ENCODE assay signal across 23 cellular contexts in genomic region chr4:137651128-137651527, GRCh38.
DNase-seq lines count a peak whose midpoint lies in the region; ATAC-seq and TF ChIP-seq lines count a peak whose summit lies in the region.
"Had no signal": no experiment of that assay in that cellular context is flagged by ENCODE, and none has a peak within 500 bp of the region (broad histone marks: within the 10 kb centered on the region; RNA-seq: fewer than 3 reads in every experiment).

No MANE protein-coding gene starts in this region.

- H3K4me2 ChIP-seq in PC-9: no peak overlapping the region

- no peaks in the 10 kb centered on the region for H3K79me2 ChIP-seq in PC-9 (ENCODE audit: low read depth)

- H3F3A ChIP-seq in PC-9 (ENCODE audit: insufficient read depth, low read depth): no peaks in the 10 kb centered on the region

- no TSS peak for BruUV-seq in PC-9 (replicated peaks; lab: Mats Ljungman, UMichigan)

- CTCF ChIA-PET in PC-9 (lab: Charles Lee): no interaction called here

- no peak overlapping the region for H3K27ac ChIP-seq in PC-9
- H3K27ac ChIP-seq: C4-2B, cardiac muscle cell, HL-60, skin epidermis had no signal

- TF ChIP-seq CTCF in fibroblast of pulmonary artery (IDR thresholded peaks at IDR 0.05; ENCODE audit: low read length, missing control alignments) (no peak), PC-9 (conservative IDR thresholded peaks at IDR 0.05) (no peak)

- POLR2A ChIA-PET in PC-9 (lab: Charles Lee; ENCODE audit: unreplicated experiment): no interaction called here

- no peak for ATAC-seq in HG03342 (IDR thresholded peaks at IDR 0.05; ENCODE audit: unreplicated experiment)
- ATAC-seq: activated CD8-positive, alpha-beta T cell treated with anti-CD3 and anti-CD28 coated beads, Interleukin-2, amount 10 ng/mL, durations not matched to agents 7 days and 5 days; esophagus mucosa; K562; Right ventricle myocardium inferior; T-cell had no signal

- H3K9me2 ChIP-seq in PC-9 (ENCODE audit: insufficient read depth): no peaks in the 10 kb centered on the region

- intact Hi-C loops in cardiac septum (cut with DNase I): no loop called here
- intact Hi-C loops in PC-9 (cut with micrococcal nuclease; ENCODE audit: unreplicated experiment): no loop called here

- no peaks in the 10 kb centered on the region for H3K36me3 ChIP-seq in PC-9 (ENCODE audit: low read depth)
- H3K36me3 ChIP-seq: cardiac muscle cell had no signal

- DNase-seq in HS-27A (ENCODE audit: low read depth) (peak; percentile 42), SW480 (ENCODE audit: low spot score) (peak; percentile 6), fibroblast of pulmonary artery (ENCODE audit: low read depth) (peak; percentile 31), cardiac septum (ENCODE audit: low spot score) (no peak), NCI-H1694 (lab: John Stamatoyannopoulos, UW) (no peak), PC-9 (no peak)
- DNase-seq: activated B cell treated with CpG ODN at 0.5 μM for 24 hours; activated CD8-positive, alpha-beta T cell treated with anti-CD3 and anti-CD28 coated beads, Interleukin-2, amount 10 ng/mL, durations not matched to agents 7 days and 5 days; activated naive CD8-positive, alpha-beta T cell treated with anti-CD3 and anti-CD28 coated beads for 36 hours; DMS153; NCI-H1092 treated with DMSO at 0.1 percent for 48 hours; NCI-H510A treated with DMSO at 0.1 percent for 48 hours; nephron progenitor cell; stimulated activated CD4-positive, alpha-beta T cell treated with anti-CD3 and anti-CD28 coated beads, Interleukin-4, amount 100 ng/mL, for 1 hour; T-cell had no signal

- no peaks in the 10 kb centered on the region for H3K9me3 ChIP-seq in PC-9 (ENCODE audit: insufficient read depth, low read depth)

- H2AFZ ChIP-seq in PC-9: no peak overlapping the region

- no peaks in the 10 kb centered on the region for H4K20me1 ChIP-seq in PC-9 (ENCODE audit: insufficient read depth)

- H3K4me3 ChIP-seq in fibroblast of pulmonary artery (replicated peaks; ENCODE audit: low read depth, low read length) (no peak overlapping the region), PC-9 (no peak overlapping the region)
- H3K4me3 ChIP-seq: cardiac muscle cell, K562, skin epidermis had no signal

- no peaks in the 10 kb centered on the region for H3K4me1 ChIP-seq in PC-9 (replicated peaks; ENCODE audit: insufficient read depth)

- no peaks in the 10 kb centered on the region for H3K27me3 ChIP-seq in PC-9 (ENCODE audit: insufficient read depth, low read depth)
- H3K27me3 ChIP-seq: cardiac muscle cell had no signal

Comparison
In these comparisons a context has a peak if more than half of its experiments do, and no peak if none do; other contexts are left out.
1. DNase-seq: peak in HS-27A (single experiment), SW480 (single experiment) and fibroblast of pulmonary artery (single experiment); none in cardiac septum (single experiment), NCI-H1694 (single experiment) and PC-9 (0 of 2).